In genomic region chr9:87520172-87520683, GRCh38 we compare ENCODE assay signal across 1 cellular context.
TF ChIP-seq lines count a peak whose summit lies in the region.

No MANE protein-coding gene starts in this region.

TF ChIP-seq in H1, 55 proteins besides CTCF, POLR2A, EP300 and RAD21 (continued from another document):
- TF ChIP-seq ATF3 (IDR thresholded peaks at IDR 0.05; ENCODE audit: insufficient read depth, low read depth, low read length) (no peak), BCL11A (IDR thresholded peaks at IDR 0.05; ENCODE audit: low read depth in 2 of 2, low read length in 2 of 2) (no peak), BRCA1 (IDR thresholded peaks at IDR 0.05; ENCODE audit: low read depth, low read length) (no peak), GABPA (IDR thresholded peaks at IDR 0.05; ENCODE audit: borderline replicate concordance, insufficient read depth, low read length) (no peak), HDAC6 (IDR thresholded peaks at IDR 0.05; ENCODE audit: low read depth, low read length) (no peak), SP2 (IDR thresholded peaks at IDR 0.05; ENCODE audit: low read length) (no peak), USF2 (IDR thresholded peaks at IDR 0.05; ENCODE audit: low read length) (no peak), ASH2L (IDR thresholded peaks at IDR 0.05; ENCODE audit: low read length) (no peak), TEAD4 (IDR thresholded peaks at IDR 0.05; ENCODE audit: low read depth, low read length) (no peak), CHD7 (IDR thresholded peaks at IDR 0.05; ENCODE audit: insufficient replicate concordance, low read length) (no peak), TCF12 (IDR thresholded peaks at IDR 0.05; ENCODE audit: low read depth, low read length) (no peak), SRF (IDR thresholded peaks at IDR 0.05; ENCODE audit: low read depth, low read length) (no peak), CHD2 (IDR thresholded peaks at IDR 0.05; ENCODE audit: low read length) (no peak), SIN3A (conservative IDR thresholded peaks at IDR 0.05 in 1 of 2, IDR thresholded peaks at IDR 0.05 in 1 of 2; ENCODE audit: low read depth in 1 of 2, low read length in 2 of 2) (no peak), RNF2 (IDR thresholded peaks at IDR 0.05; ENCODE audit: borderline replicate concordance, low read depth, low read length, missing control alignments, poor library complexity, severe bottlenecking) (no peak), CREB1 (IDR thresholded peaks at IDR 0.05) (no peak), CHD1 (IDR thresholded peaks at IDR 0.05; ENCODE audit: low read depth, low read length) (no peak)
